In genomic region chr3:12829886-12830784, GRCh38 we compare ENCODE assay signal across 10 cellular contexts. TPM values are rescaled to one million over a fixed set of nuclear protein-coding genes. Genes with fewer than 3 reads are reported as not detected.
DNase-seq lines count a peak whose midpoint lies in the region; ATAC-seq and TF ChIP-seq lines count a peak whose summit lies in the region.
"Had no signal": no experiment of that assay in that cellular context is flagged by ENCODE, and none has a peak within 500 bp of the region (broad histone marks: within the 10 kb centered on the region; RNA-seq: fewer than 3 reads in every experiment).

No MANE protein-coding gene starts in this region.

- H3K4me1 ChIP-seq in Caco-2 (no peaks in the 10 kb centered on the region), Karpas-422 (ENCODE audit: low read length) (peaks cover 48% of the 10 kb centered on the region), gastroesophageal sphincter (no peaks in the 10 kb centered on the region)

- TF ChIP-seq EP300 in gastroesophageal sphincter (IDR thresholded peaks at IDR 0.05) = no peak

- TF ChIP-seq CTCF in Caco-2 (IDR thresholded peaks at IDR 0.05; ENCODE audit: insufficient read depth in 1 of 2, low read depth in 1 of 2, low read length in 1 of 2, severe bottlenecking in 1 of 2, unreplicated experiment in 1 of 2) = no peak
- TF ChIP-seq CTCF in gastroesophageal sphincter (IDR thresholded peaks at IDR 0.05) = no peak
- no peak for TF ChIP-seq CTCF in type B pancreatic cell (conservative IDR thresholded peaks at IDR 0.05)

- DNase-seq in Caco-2 = no peak
- no peak for DNase-seq in Karpas-422
- DNase-seq in dermis blood vessel endothelial cell = peak; percentile 31
- no peak for DNase-seq in naive thymus-derived CD8-positive, alpha-beta T cell
- no peak for DNase-seq in type B pancreatic cell (ENCODE audit: extremely low spot score, unreplicated experiment)
- DNase-seq in activated gamma-delta T cell (lab: John Stamatoyannopoulos, UW) = no peak
- DNase-seq: effector CD4-positive, alpha-beta T cell; heart right ventricle had no signal

- H3K9me2 ChIP-seq in Karpas-422 (replicated peaks; ENCODE audit: insufficient read depth, low read length) = no peaks in the 10 kb centered on the region

- 0 out of 2 replicates have a peak, but pooled peaks cover under 1% of the 10 kb centered on the region for H4K20me1 ChIP-seq in Karpas-422 (ENCODE audit: insufficient read depth, low read depth, low read length)

- H3K4me2 ChIP-seq in Karpas-422 (ENCODE audit: low read depth, low read length, poor library complexity, severe bottlenecking) = no peak overlapping the region

- H3K36me3 ChIP-seq in Caco-2 (ENCODE audit: control insufficient read depth, insufficient read depth, low read length) (peaks cover 5% of the 10 kb centered on the region), Karpas-422 (ENCODE audit: insufficient read depth, low read length) (peaks cover 25% of the 10 kb centered on the region), gastroesophageal sphincter (peaks cover 0 to 100% of the 10 kb centered on the region in 2 donors)

- H3K27me3 Mint-ChIP-seq in Caco-2 (ENCODE audit: insufficient read depth, unreplicated experiment) (no peaks in the 10 kb centered on the region), type B pancreatic cell (no peaks in the 10 kb centered on the region)
- H3K27me3 Mint-ChIP-seq in naive thymus-derived CD8-positive, alpha-beta T cell = no peaks in the 10 kb centered on the region

- WGBS in gastroesophageal sphincter (ENCODE audit: low coverage in 1 of 2), 2 donors = 79 to 92% methylated on average over 9 to 13 of the region's 17 CpGs

- no peaks in the 10 kb centered on the region for H3K9me3 ChIP-seq in Caco-2
- no peaks in the 10 kb centered on the region for H3K9me3 ChIP-seq in Karpas-422 (ENCODE audit: low read length)
- no peaks in the 10 kb centered on the region for H3K9me3 ChIP-seq in gastroesophageal sphincter
- H3K9me3 ChIP-seq: heart right ventricle had no signal

- H3K9me3 Mint-ChIP-seq in Caco-2 (ENCODE audit: unreplicated experiment) (no peaks in the 10 kb centered on the region), type B pancreatic cell (no peaks in the 10 kb centered on the region)
- no peaks in the 10 kb centered on the region for H3K9me3 Mint-ChIP-seq in naive thymus-derived CD8-positive, alpha-beta T cell

- H3K36me3 Mint-ChIP-seq in Caco-2 (ENCODE audit: insufficient read depth, unreplicated experiment) (peaks cover 62% of the 10 kb centered on the region), type B pancreatic cell (peaks cover 17% of the 10 kb centered on the region)
- H3K36me3 Mint-ChIP-seq in naive thymus-derived CD8-positive, alpha-beta T cell = peaks cover 0 to 50% (median 2%) of the 10 kb centered on the region in 3 donors

- no peak overlapping the region for H2AFZ ChIP-seq in Karpas-422 (ENCODE audit: low read length)

- no peak for ATAC-seq in naive thymus-derived CD8-positive, alpha-beta T cell
- ATAC-seq in gastroesophageal sphincter (no peak), HG03045 (IDR thresholded peaks at IDR 0.05; ENCODE audit: unreplicated experiment) (no peak)

- H3K9ac ChIP-seq in Karpas-422 (ENCODE audit: low read length) = peak overlapping the region; percentile 63; the same call in 1 of the 2 replicates

- TF ChIP-seq POLR2A in gastroesophageal sphincter (IDR thresholded peaks at IDR 0.05) = no peak

- POLR2A ChIA-PET in Caco-2 (lab: Charles Lee) = no interaction called here
- POLR2A ChIA-PET in naive thymus-derived CD8-positive, alpha-beta T cell (lab: Charles Lee) = interaction anchor here (0.5 to 4.2 kb wide), 3 partner anchors 9 to 447 kb away, joined by 3 to 27 read pairs (median 4); partner anchors contain the start of gene RPL32

- H3K27ac Mint-ChIP-seq in Caco-2 (ENCODE audit: unreplicated experiment) (peak overlapping the region; percentile 57), type B pancreatic cell (no peak overlapping the region)
- H3K27ac Mint-ChIP-seq in naive thymus-derived CD8-positive, alpha-beta T cell = peak overlapping the region in 6 of 10 donors; percentile 15 to 81 (median 54)

- H3K27me3 ChIP-seq in Caco-2 (replicated peaks; ENCODE audit: control insufficient read depth, insufficient read depth, low read length) (no peaks in the 10 kb centered on the region), Karpas-422 (ENCODE audit: low read length) (no peaks in the 10 kb centered on the region), gastroesophageal sphincter (no peaks in the 10 kb centered on the region)
- H3K27me3 ChIP-seq: heart right ventricle had no signal

- H3K4me3 Mint-ChIP-seq in Caco-2 (ENCODE audit: unreplicated experiment) = no peak overlapping the region
- no peak overlapping the region for H3K4me3 Mint-ChIP-seq in naive thymus-derived CD8-positive, alpha-beta T cell
- no peak overlapping the region for H3K4me3 Mint-ChIP-seq in type B pancreatic cell

- CTCF ChIA-PET in Caco-2 (lab: Charles Lee) = interaction anchor here (0.7 kb wide), 1 partner anchor 12 kb away, joined by 3 read pairs; no protein-coding TSS in a partner anchor

- peak overlapping the region; percentile 96 for H3K27ac ChIP-seq in Karpas-422 (ENCODE audit: low read length)
- H3K27ac ChIP-seq in gastroesophageal sphincter = no peak overlapping the region
- H3K27ac ChIP-seq: heart right ventricle had no signal

- no peaks in the 10 kb centered on the region for H3K4me1 Mint-ChIP-seq in Caco-2 (ENCODE audit: low read depth, unreplicated experiment)
- H3K4me1 Mint-ChIP-seq in naive thymus-derived CD8-positive, alpha-beta T cell = peaks cover 0 to 4% (median under 1%) of the 10 kb centered on the region in 4 donors
- H3K4me1 Mint-ChIP-seq in type B pancreatic cell (ENCODE audit: unreplicated experiment) = no peaks in the 10 kb centered on the region

- intact Hi-C loops in Caco-2 (cut with micrococcal nuclease; ENCODE audit: unreplicated experiment) = no loop called here

- H3K4me3 ChIP-seq in Caco-2 (ENCODE audit: low read depth, low read length) (no peak overlapping the region), Karpas-422 (ENCODE audit: low read length) (no peak overlapping the region), gastroesophageal sphincter (no peak overlapping the region)
- H3K4me3 ChIP-seq: heart right ventricle had no signal

- H3K79me2 ChIP-seq in Karpas-422 (ENCODE audit: low read length) = no peaks in the 10 kb centered on the region

- BruUV-seq in Caco-2 (replicated peaks; lab: Mats Ljungman, UMichigan) = no TSS peak

RNA-seq across cellular contexts. Expression of gene RPL32, which starts 11.2 kb away (rescaled TPM):
- total RNA-seq in Caco-2 (2022) (1,713 and 1,899 TPM in 2 replicates), dermis blood vessel endothelial cell (632 and 1,383 TPM in 2 replicates), gastroesophageal sphincter (100 to 1,000 TPM; 679 to 924 (median 775) TPM), type B pancreatic cell (ENCODE audit: low replicate concordance) (1,894 and 1,964 TPM in 2 replicates)
- 5,091 and 6,020 TPM in 2 replicates for total RNA-seq in Karpas-422 (2014; rRNA removed; shearing (Covaris generic); ENCODE audit: low replicate concordance)
- total RNA-seq in naive thymus-derived CD8-positive, alpha-beta T cell = 1,000 to 10,000 TPM; 4,123 to 4,303 TPM
- polyA plus RNA-seq in naive thymus-derived CD8-positive, alpha-beta T cell = 1,000 to 10,000 TPM; 4,376 to 5,220 (median 4,420) TPM

RNA-seq across cellular contexts. Expression of gene CAND2, which starts 33.7 kb away (rescaled TPM):
- total RNA-seq in Caco-2 (2022) (not detected in 2 replicates), dermis blood vessel endothelial cell (2.2 and 2.4 TPM in 2 replicates), gastroesophageal sphincter (10 to 100 TPM; 11.5 to 29.9 (median 19.4) TPM), type B pancreatic cell (ENCODE audit: low replicate concordance) (5.5 and 11.1 TPM in 2 replicates)
- total RNA-seq in Karpas-422 (2014; rRNA removed; shearing (Covaris generic); ENCODE audit: low replicate concordance) = 13.0 and 21.6 TPM in 2 replicates
- 1 to 10 TPM; 4.1 to 4.3 TPM for total RNA-seq in naive thymus-derived CD8-positive, alpha-beta T cell
- polyA plus RNA-seq in naive thymus-derived CD8-positive, alpha-beta T cell = 1 to 10 TPM; 1.8 to 3.6 (median 2.6) TPM
